In the genomic region with DNA sequence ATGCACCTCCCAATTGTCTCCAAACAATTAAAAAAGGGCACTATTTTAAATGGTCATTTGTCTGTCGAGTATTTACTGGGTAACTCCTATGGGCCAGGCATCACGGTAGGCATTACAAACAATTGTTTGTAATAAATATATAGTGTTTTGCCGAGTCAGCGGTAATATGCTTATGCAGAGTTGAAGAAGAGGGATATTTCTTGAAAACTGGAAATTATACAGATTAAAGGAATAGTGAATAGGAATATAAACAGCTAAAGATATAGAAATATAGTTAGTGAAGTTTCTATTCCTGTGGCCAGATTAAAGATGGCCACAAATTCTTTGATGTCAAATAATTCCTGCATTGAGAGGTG, we compare ENCODE assay signal across 17 cellular contexts. TPM values are rescaled to one million over a fixed set of nuclear protein-coding genes. Genes with fewer than 3 reads are reported as not detected.
DNase-seq lines count a peak whose midpoint lies in the region; ATAC-seq, FAIRE-seq and TF ChIP-seq lines count a peak whose summit lies in the region.
"Had no signal": no experiment of that assay in that cellular context is flagged by ENCODE, and none has a peak within 500 bp of the region (broad histone marks: within the 10 kb centered on the region; RNA-seq: fewer than 3 reads in every experiment).

No MANE protein-coding gene starts in this region.

- no peaks in the 10 kb centered on the region for H4K20me1 ChIP-seq in hepatocyte (ENCODE audit: insufficient read depth, poor library complexity, severe bottlenecking)
- H4K20me1 ChIP-seq: BLaER1 had no signal

- FAIRE-seq in A549 (lab: Jason Lieb, UNC) (no peak), small intestine (lab: Jason Lieb, UNC) (no peak)

- no peak for TF ChIP-seq EP300 in A549 (IDR thresholded peaks at IDR 0.05)

- no peak for TF ChIP-seq RAD21 in A549 (conservative IDR thresholded peaks at IDR 0.05 in 1 of 2, IDR thresholded peaks at IDR 0.05 in 1 of 2)

- TF ChIP-seq POLR2A in A549 (IDR thresholded peaks at IDR 0.05; ENCODE audit: low read length) (no peak), right lobe of liver (IDR thresholded peaks at IDR 0.05) (no peak), gastrocnemius medialis (IDR thresholded peaks at IDR 0.05) (no peak)

- H3K27ac ChIP-seq in A549 (no peak overlapping the region), hepatocyte (peak overlapping the region; percentile 41), right lobe of liver (peak overlapping the region in 2 of 3 donors; percentile 9 to 65), gastrocnemius medialis (peak overlapping the region; percentile 74 to 92 (median 89)), small intestine (ENCODE audit: low read depth in 1 of 2, low read length in 1 of 2) (no peak overlapping the region)
- H3K27ac ChIP-seq: 22Rv1, BLaER1 had no signal

- no peaks in the 10 kb centered on the region for H3K36me3 ChIP-seq in hepatocyte (replicated peaks; ENCODE audit: insufficient read depth, low read depth)
- no peaks in the 10 kb centered on the region for H3K36me3 ChIP-seq in right lobe of liver
- no peaks in the 10 kb centered on the region for H3K36me3 ChIP-seq in gastrocnemius medialis
- no peaks in the 10 kb centered on the region for H3K36me3 ChIP-seq in small intestine (ENCODE audit: control insufficient read depth in 2 of 2, insufficient read depth in 2 of 2, low read length in 2 of 2)
- H3K36me3 ChIP-seq: BLaER1 had no signal

- POLR2A ChIA-PET in A549 (lab: Yijun Ruan, JAX) = no interaction called here

- no peaks in the 10 kb centered on the region for H3K79me2 ChIP-seq in hepatocyte

- H3K4me3 ChIP-seq in A549 (no peak overlapping the region), hepatocyte (no peak overlapping the region), right lobe of liver (no peak overlapping the region), gastrocnemius medialis (no peak overlapping the region), small intestine (ENCODE audit: low read depth in 1 of 2, low read length in 2 of 2) (no peak overlapping the region)
- H3K4me3 ChIP-seq: BLaER1, GM23338 had no signal

- H3K4me1 ChIP-seq in A549 (no peaks in the 10 kb centered on the region), hepatocyte (ENCODE audit: insufficient read depth) (no peaks in the 10 kb centered on the region), right lobe of liver (peaks cover 0 to 9% (median 2%) of the 10 kb centered on the region in 4 donors), gastrocnemius medialis (peaks cover 18 to 25% of the 10 kb centered on the region in 2 donors), small intestine (ENCODE audit: control insufficient read depth in 2 of 2, insufficient read depth in 1 of 2, low read depth in 1 of 2, low read length in 1 of 2) (no peaks in the 10 kb centered on the region)
- H3K4me1 ChIP-seq: BLaER1 had no signal

- CTCF ChIA-PET in A549 (lab: Yijun Ruan, JAX) = interaction anchor here (1.0 kb wide), 1 partner anchor 11 kb away, joined by 3 read pairs; no protein-coding TSS in a partner anchor

- H3K9me3 ChIP-seq in A549 (no peaks in the 10 kb centered on the region), hepatocyte (ENCODE audit: low read depth) (no peaks in the 10 kb centered on the region), right lobe of liver (no peaks in the 10 kb centered on the region), gastrocnemius medialis (no peaks in the 10 kb centered on the region), small intestine (ENCODE audit: control insufficient read depth, low read depth) (no peaks in the 10 kb centered on the region)
- H3K9me3 ChIP-seq: BLaER1 had no signal

- in situ Hi-C loops in gastrocnemius medialis (cut with MboI; ENCODE audit: low sequenced_read_pairs in 4 of 4) = no loop called here

- no peak overlapping the region for H3K4me2 ChIP-seq in A549
- no peak overlapping the region for H3K4me2 ChIP-seq in hepatocyte
- H3K4me2 ChIP-seq: BLaER1, GM23338 had no signal

- ATAC-seq in A549 (no peak), right lobe of liver (peak in 1 of 4 donors; percentile 37), gastrocnemius medialis (no peak), HG03378 (IDR thresholded peaks at IDR 0.05; ENCODE audit: unreplicated experiment) (no peak)
- ATAC-seq: CD8-positive, alpha-beta T cell; GM23338; HCT116 had no signal

- TF ChIP-seq CTCF in A549 (IDR thresholded peaks at IDR 0.05) (no peak), hepatocyte (IDR thresholded peaks at IDR 0.05; ENCODE audit: poor library complexity) (no peak), right lobe of liver (IDR thresholded peaks at IDR 0.05) (no peak), gastrocnemius medialis (IDR thresholded peaks at IDR 0.05 in 4 of 5, conservative IDR thresholded peaks at IDR 0.05 in 1 of 5) (no peak)

- no peak for DNase-seq in A549 (ENCODE audit: low read depth in 1 of 2, low spot score in 1 of 2)
- no peak for DNase-seq in hepatocyte (ENCODE audit: low spot score)
- DNase-seq in right lobe of liver = no peak
- DNase-seq in gastrocnemius medialis = no peak
- no peak for DNase-seq in small intestine
- DNase-seq in NCI-H2196 treated with DMSO at 0.1 percent for 48 hours (lab: John Stamatoyannopoulos, UW; ENCODE audit: unreplicated experiment) = no peak
- DNase-seq: Calu3; CD8-positive, alpha-beta T cell; DMS79 treated with DMSO at 0.1 percent for 48 hours; GF-D8; H7; HFFc6 had no signal

- 72% methylated on average over 4 of the region's 4 CpGs for WGBS in A549 (ENCODE audit: missing lambda C conversion rate)
- WGBS in hepatocyte (ENCODE audit: low lambda C conversion rate, missing lambda C conversion rate) = 96% methylated on average over 4 of the region's 4 CpGs
- 75% methylated on average over 4 of the region's 4 CpGs for WGBS in right lobe of liver (ENCODE audit: insufficient coverage, low coverage, low lambda C conversion rate, missing lambda C conversion rate)
- WGBS in small intestine, 3 donors = 95 to 96% (median 96%) methylated on average over 4 of the region's 4 CpGs

- H3K9me2 ChIP-seq in hepatocyte (replicated peaks; ENCODE audit: insufficient read depth) = no peaks in the 10 kb centered on the region

- intact Hi-C loops in right lobe of liver (cut with DNase I) = no loop called here
- intact Hi-C loops in gastrocnemius medialis (cut with DNase I; ENCODE audit: low total_unique reads) = loop anchor here (1.0 to 10.0 kb wide), 2 partner anchors 14 to 981 kb away; partner anchors contain the start of gene CRADD

- H2AFZ ChIP-seq in hepatocyte = no peak overlapping the region

- no peaks in the 10 kb centered on the region for H3K27me3 ChIP-seq in hepatocyte
- no peaks in the 10 kb centered on the region for H3K27me3 ChIP-seq in right lobe of liver
- H3K27me3 ChIP-seq in gastrocnemius medialis = no peaks in the 10 kb centered on the region
- no peaks in the 10 kb centered on the region for H3K27me3 ChIP-seq in small intestine (ENCODE audit: control insufficient read depth in 2 of 2, insufficient read depth in 2 of 2, low read length in 2 of 2)
- H3K27me3 ChIP-seq: BLaER1 had no signal

TF ChIP-seq in A549, 52 proteins besides CTCF, POLR2A, EP300 and RAD21:
- TF ChIP-seq MAFK (IDR thresholded peaks at IDR 0.05; ENCODE audit: partially characterized antibody) (peak; percentile 97), CBX2 (IDR thresholded peaks at IDR 0.05; ENCODE audit: borderline replicate concordance, low read depth) (no peak)
TF ChIP-seq in A549: peak in this region for 1.

RNA-seq across cellular contexts. Expression of gene CRADD, which starts 13.5 kb away (rescaled TPM):
- 21.8 and 23.0 TPM in 2 replicates for polyA plus RNA-seq in A549 (2011; rRNA removed)
- 13.6 and 15.8 TPM in 2 replicates for polyA plus RNA-seq in A549 (2012; cell fraction: cytosol; rRNA removed)
- 9.5 and 10.0 TPM in 2 replicates for polyA plus RNA-seq in A549 (2012; cell fraction: nucleus; rRNA removed)
- 12.8 to 14.3 TPM (median 13.2 TPM) in 3 replicates for polyA plus RNA-seq in A549 (2017; fragmentation: RNase III; extraction: RNeasy Plus Mini Kit Qiagen cat#74134 plus additional on column Dnase treatment)
- polyA minus RNA-seq in A549 (2011; rRNA and poly(A)+ RNA removed) = 12.4 and 12.5 TPM in 2 replicates
- total RNA-seq in hepatocyte = 27.3 and 30.6 TPM in 2 replicates
- 19.5 and 20.9 TPM in 2 replicates for polyA plus RNA-seq in hepatocyte
- 10 to 100 TPM; 17.2 to 65.3 (median 30.8) TPM for total RNA-seq in right lobe of liver
- total RNA-seq in gastrocnemius medialis = 10 to 100 TPM; 19.4 to 28.7 (median 22.6) TPM
- polyA plus RNA-seq in small intestine = 10 to 100 TPM; 19.0 to 49.4 (median 31.3) TPM

Comparison
In these comparisons a context has a peak if more than half of its experiments do, and no peak if none do; other contexts are left out.
1. H3K27ac ChIP-seq: peak in hepatocyte (single experiment), right lobe of liver (2 of 3) and gastrocnemius medialis (4 of 4); none in A549 (0 of 2) and small intestine (0 of 2).